Comparison of ENCODE assay signal across 18 cellular contexts in genomic region chr1:185645201-185645640, GRCh38.
A peak's percentile ranks its signal among the peaks of the same experiment; 100 is the strongest.
DNase-seq lines count a peak whose midpoint lies in the region; ATAC-seq and TF ChIP-seq lines count a peak whose summit lies in the region.
"Had no signal": no experiment of that assay in that cellular context is flagged by ENCODE, and none has a peak within 500 bp of the region (broad histone marks: within the 10 kb centered on the region; RNA-seq: fewer than 3 reads in every experiment).

No MANE protein-coding gene starts in this region.

- no peaks in the 10 kb centered on the region for H3K9me2 ChIP-seq in hepatocyte (replicated peaks; ENCODE audit: insufficient read depth)

- H3K27ac ChIP-seq in breast epithelium (peak overlapping the region in 1 of 2 donors; percentile 51), VCaP (peak overlapping the region; percentile 74), hepatocyte (peak overlapping the region; percentile 59), prostate gland (no peak overlapping the region), colonic mucosa (no peak overlapping the region)
- H3K27ac ChIP-seq: suprapubic skin had no signal

- H3K27ac Mint-ChIP-seq in MCF 10A (ENCODE audit: low read depth, unreplicated experiment) = peak overlapping the region; percentile 88
- H3K27ac Mint-ChIP-seq in stimulated activated effector memory CD8-positive, alpha-beta T cell treated with anti-CD3 and anti-CD28 coated beads, Interleukin-12 subunit alpha, Interleukin-12 subunit beta, amount 100 ng/mL, for 72 hours = peak overlapping the region; percentile 40
- H3K27ac Mint-ChIP-seq: activated CD4-positive, alpha-beta T cell treated with anti-CD3 and anti-CD28 coated beads for 36 hours; activated T-helper 2 cell treated with anti-CD3 and anti-CD28 coated beads, Interferon-gamma antibody, Interleukin-2, Interleukin-4, amounts not matched to agents 10 μg/mL and 5 μg/mL and 100 μg/mL, durations not matched to agents 14 hours and 24 hours and 36 hours; dendritic cell treated with granulocyte-macrophage colony-stimulating factor and Interleukin-4, amounts not matched to agents 40 ng/mL and 50 ng/mL, for 4 days had no signal

- H3K27me3 ChIP-seq in breast epithelium = no peaks in the 10 kb centered on the region
- no peaks in the 10 kb centered on the region for H3K27me3 ChIP-seq in hepatocyte
- H3K27me3 ChIP-seq in prostate gland (replicated peaks; ENCODE audit: insufficient read depth) = no peaks in the 10 kb centered on the region
- H3K27me3 ChIP-seq in colonic mucosa = no peaks in the 10 kb centered on the region
- H3K27me3 ChIP-seq: gastrocnemius medialis, suprapubic skin had no signal

- POLR2A ChIA-PET in MCF 10A (lab: Yijun Ruan, JAX) = interaction anchor here (1.1 to 4.0 kb wide), 7 partner anchors 9 to 529 kb away, joined by 3 to 40 read pairs (median 5); partner anchors contain the start of gene IVNS1ABP

- H3K9ac ChIP-seq in colonic mucosa (ENCODE audit: low read depth in 2 of 2, low read length in 2 of 2) = no peak overlapping the region

- TF ChIP-seq POLR2A in breast epithelium (IDR thresholded peaks at IDR 0.05) (no peak), prostate gland (IDR thresholded peaks at IDR 0.05) (no peak)

- no peaks in the 10 kb centered on the region for H3K79me2 ChIP-seq in hepatocyte

- TF ChIP-seq CTCF in MCF 10A (IDR thresholded peaks at IDR 0.05; ENCODE audit: unreplicated experiment) = no peak
- no peak for TF ChIP-seq CTCF in breast epithelium (IDR thresholded peaks at IDR 0.05)
- TF ChIP-seq CTCF in VCaP (conservative IDR thresholded peaks at IDR 0.05) = no peak
- TF ChIP-seq CTCF in hepatocyte (IDR thresholded peaks at IDR 0.05; ENCODE audit: poor library complexity) = no peak
- no peak for TF ChIP-seq CTCF in prostate gland (IDR thresholded peaks at IDR 0.05)
- TF ChIP-seq CTCF in colonic mucosa (IDR thresholded peaks at IDR 0.05) = no peak

- no peak overlapping the region for H3K4me3 Mint-ChIP-seq in MCF 10A (ENCODE audit: unreplicated experiment)
- no peak overlapping the region for H3K4me3 Mint-ChIP-seq in stimulated activated effector memory CD8-positive, alpha-beta T cell treated with anti-CD3 and anti-CD28 coated beads, Interleukin-12 subunit alpha, Interleukin-12 subunit beta, amount 100 ng/mL, for 72 hours
- H3K4me3 Mint-ChIP-seq: activated CD4-positive, alpha-beta T cell treated with anti-CD3 and anti-CD28 coated beads for 36 hours; dendritic cell treated with granulocyte-macrophage colony-stimulating factor and Interleukin-4, amounts not matched to agents 40 ng/mL and 50 ng/mL, for 4 days had no signal

- H3K4me2 ChIP-seq in hepatocyte = no peak overlapping the region

- no peak overlapping the region for H2AFZ ChIP-seq in hepatocyte

- peaks cover 0 to 4% of the 10 kb centered on the region in 2 donors for H3K9me3 ChIP-seq in breast epithelium
- no peaks in the 10 kb centered on the region for H3K9me3 ChIP-seq in hepatocyte (ENCODE audit: low read depth)
- H3K9me3 ChIP-seq in prostate gland = no peaks in the 10 kb centered on the region
- H3K9me3 ChIP-seq in colonic mucosa = peaks cover 4% of the 10 kb centered on the region
- H3K9me3 ChIP-seq: gastrocnemius medialis, suprapubic skin had no signal

- no peaks in the 10 kb centered on the region for H3K36me3 Mint-ChIP-seq in MCF 10A (ENCODE audit: insufficient read depth, unreplicated experiment)
- no peaks in the 10 kb centered on the region for H3K36me3 Mint-ChIP-seq in stimulated activated effector memory CD8-positive, alpha-beta T cell treated with anti-CD3 and anti-CD28 coated beads, Interleukin-12 subunit alpha, Interleukin-12 subunit beta, amount 100 ng/mL, for 72 hours

- no peak for ATAC-seq in stimulated activated effector memory CD8-positive, alpha-beta T cell treated with anti-CD3 and anti-CD28 coated beads, Interleukin-12 subunit alpha, Interleukin-12 subunit beta, amount 100 ng/mL, for 72 hours
- no peak for ATAC-seq in HG03520 (IDR thresholded peaks at IDR 0.05; ENCODE audit: unreplicated experiment)
- ATAC-seq: gastrocnemius medialis, lower lobe of right lung had no signal

- DNase-seq in MCF 10A (ENCODE audit: unreplicated experiment) (no peak), breast epithelium (ENCODE audit: low spot score in 2 of 2) (no peak), hepatocyte (ENCODE audit: low spot score) (no peak), prostate gland (ENCODE audit: low spot score) (no peak), colonic mucosa (no peak)
- no peak for DNase-seq in stimulated activated effector memory CD8-positive, alpha-beta T cell treated with anti-CD3 and anti-CD28 coated beads, Interleukin-12 subunit alpha, Interleukin-12 subunit beta, amount 100 ng/mL, for 72 hours (ENCODE audit: low spot score in 2 of 2)
- DNase-seq: DMS79, gastrocnemius medialis, lower lobe of right lung, NCI-H1105, NCI-H526, posterior cingulate gyrus had no signal

- H3K9me3 Mint-ChIP-seq in MCF 10A (ENCODE audit: unreplicated experiment) = peaks cover 6% of the 10 kb centered on the region
- H3K9me3 Mint-ChIP-seq in stimulated activated effector memory CD8-positive, alpha-beta T cell treated with anti-CD3 and anti-CD28 coated beads, Interleukin-12 subunit alpha, Interleukin-12 subunit beta, amount 100 ng/mL, for 72 hours = no peaks in the 10 kb centered on the region

- H3K4me1 ChIP-seq in breast epithelium = peaks cover 0 to 8% of the 10 kb centered on the region in 2 donors
- H3K4me1 ChIP-seq in hepatocyte (ENCODE audit: insufficient read depth) = peaks cover 20% of the 10 kb centered on the region
- no peaks in the 10 kb centered on the region for H3K4me1 ChIP-seq in prostate gland (replicated peaks)
- H3K4me1 ChIP-seq in colonic mucosa = no peaks in the 10 kb centered on the region
- H3K4me1 ChIP-seq: gastrocnemius medialis had no signal

- H3K27me3 Mint-ChIP-seq in MCF 10A (ENCODE audit: insufficient read depth, unreplicated experiment) = no peaks in the 10 kb centered on the region
- H3K27me3 Mint-ChIP-seq: activated CD4-positive, alpha-beta T cell treated with anti-CD3 and anti-CD28 coated beads for 36 hours; dendritic cell treated with granulocyte-macrophage colony-stimulating factor and Interleukin-4, amounts not matched to agents 40 ng/mL and 50 ng/mL, for 4 days had no signal

- intact Hi-C loops in MCF 10A (cut with micrococcal nuclease) = loop anchor here (5.0 kb wide), 1 partner anchor 328 kb away; the partner anchor contains the start of gene IVNS1ABP
- intact Hi-C loops in breast epithelium (cut with DNase I; ENCODE audit: low total_unique reads) = no loop called here
- intact Hi-C loops in prostate gland (cut with DNase I) = no loop called here
- intact Hi-C loops in colonic mucosa (cut with DNase I) = no loop called here

- peaks cover 29% of the 10 kb centered on the region for H3K4me1 Mint-ChIP-seq in MCF 10A (ENCODE audit: insufficient read depth, unreplicated experiment)
- H3K4me1 Mint-ChIP-seq in stimulated activated effector memory CD8-positive, alpha-beta T cell treated with anti-CD3 and anti-CD28 coated beads, Interleukin-12 subunit alpha, Interleukin-12 subunit beta, amount 100 ng/mL, for 72 hours = peaks cover 13% of the 10 kb centered on the region

- CTCF ChIA-PET in MCF 10A (lab: Yijun Ruan, JAX) = interaction anchor here (0.6 to 8.7 kb wide), 8 partner anchors 9 to 328 kb away, joined by 3 to 67 read pairs (median 4); partner anchors contain the start of gene IVNS1ABP

- H3K36me3 ChIP-seq in breast epithelium (no peaks in the 10 kb centered on the region), hepatocyte (replicated peaks; ENCODE audit: insufficient read depth, low read depth) (no peaks in the 10 kb centered on the region), prostate gland (no peaks in the 10 kb centered on the region), colonic mucosa (no peaks in the 10 kb centered on the region)
- H3K36me3 ChIP-seq: gastrocnemius medialis, lower lobe of right lung, suprapubic skin had no signal

- 65% methylated on average over 2 of the region's 2 CpGs for WGBS in hepatocyte (ENCODE audit: low lambda C conversion rate, missing lambda C conversion rate)
- WGBS in prostate gland = 74% methylated on average over 2 of the region's 2 CpGs

- no peaks in the 10 kb centered on the region for H4K20me1 ChIP-seq in hepatocyte (ENCODE audit: insufficient read depth, poor library complexity, severe bottlenecking)

- H3K4me3 ChIP-seq in breast epithelium = no peak overlapping the region
- no peak overlapping the region for H3K4me3 ChIP-seq in hepatocyte
- no peak overlapping the region for H3K4me3 ChIP-seq in prostate gland
- no peak overlapping the region for H3K4me3 ChIP-seq in colonic mucosa
- H3K4me3 ChIP-seq: gastrocnemius medialis, lower lobe of right lung, suprapubic skin had no signal

- no TSS peak for BruUV-seq in MCF 10A (replicated peaks; lab: Mats Ljungman, UMichigan)

Comparison
In these comparisons a context has a peak if more than half of its experiments do, and no peak if none do; other contexts are left out.
1. H3K27ac ChIP-seq: peak in VCaP (single experiment) and hepatocyte (single experiment); none in prostate gland (0 of 2) and colonic mucosa (single experiment).